Comparison of ENCODE assay signal across 8 cellular contexts in the genomic region with DNA sequence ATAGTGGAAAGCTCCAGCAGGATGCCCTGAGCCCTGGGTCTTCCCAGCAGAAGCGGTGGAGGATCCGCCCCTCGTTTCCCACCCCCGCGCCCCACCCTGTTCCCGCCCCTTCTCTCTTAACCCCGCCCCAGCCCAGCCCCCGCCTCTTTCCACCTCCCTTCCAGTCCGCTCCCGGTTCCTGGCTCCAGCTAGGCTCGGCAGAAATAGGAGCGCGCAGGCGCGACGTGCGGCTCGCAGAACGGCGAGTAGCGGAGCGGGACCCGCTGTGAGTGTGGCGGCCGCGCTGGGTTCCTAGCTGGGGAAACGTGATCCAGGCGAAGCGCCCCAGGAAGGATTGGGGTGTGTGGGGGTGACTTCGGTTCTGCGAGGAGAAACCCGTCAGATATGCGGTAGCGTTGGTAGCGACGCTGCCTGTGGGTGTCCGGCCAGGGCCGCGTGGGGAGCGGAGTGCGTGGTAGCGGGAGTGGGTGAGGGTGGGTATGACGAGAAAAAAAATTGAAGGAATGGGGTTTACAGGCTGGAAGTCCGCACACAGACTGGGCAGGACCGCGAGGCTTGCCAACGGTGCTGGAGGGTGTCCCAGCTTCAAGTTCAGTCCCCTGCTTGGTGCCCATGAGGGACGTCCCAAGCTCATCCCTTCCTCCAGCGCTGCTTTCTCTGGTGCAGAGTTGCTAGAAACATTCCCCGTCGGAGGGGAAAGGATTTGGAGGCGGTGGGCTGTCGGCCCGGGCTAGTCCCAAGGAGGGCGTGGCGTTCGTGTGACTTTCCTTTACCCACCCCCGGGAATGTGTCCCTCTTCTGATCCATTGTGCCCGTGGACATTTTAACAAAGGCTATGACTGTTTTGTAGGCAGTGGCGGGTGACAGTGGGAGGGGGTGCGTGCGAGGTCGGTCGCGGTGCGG. TPM values are rescaled to one million over a fixed set of nuclear protein-coding genes. Genes with fewer than 3 reads are reported as not detected.
DNase-seq lines count a peak whose midpoint lies in the region; ATAC-seq and TF ChIP-seq lines count a peak whose summit lies in the region.

TSS of gene PRRG1 (plus strand) at position 234 of the 903 bp plus-strand sequence. CDS start 56,886 bp downstream, outside the sequence.

- no peaks in the 10 kb centered on the region for H3K36me3 Mint-ChIP-seq in mesothelial cell of epicardium

- H3K4me1 Mint-ChIP-seq in mesothelial cell of epicardium = peaks cover 8% of the 10 kb centered on the region

- H3K4me3 ChIP-seq in esophagus squamous epithelium = peak within 1 kb of the TSS; percentile 51 to 76 (median 66)

- H3K9me3 Mint-ChIP-seq in mesothelial cell of epicardium = peaks cover 16% of the 10 kb centered on the region

- TF ChIP-seq POLR2A in esophagus squamous epithelium (IDR thresholded peaks at IDR 0.05) = peak in 2 of 4 donors; percentile 49 to 60

- no peaks in the 10 kb centered on the region for H3K9me3 ChIP-seq in esophagus squamous epithelium

- no peak for ATAC-seq in GM21619 (IDR thresholded peaks at IDR 0.05; ENCODE audit: unreplicated experiment)

- peaks cover 0 to 13% (median 0%) of the 10 kb centered on the region in 3 donors for H3K4me1 ChIP-seq in esophagus squamous epithelium

- no peaks in the 10 kb centered on the region for H3K27me3 Mint-ChIP-seq in mesothelial cell of epicardium (ENCODE audit: low read depth)

- no peak for TF ChIP-seq EP300 in Ishikawa (IDR thresholded peaks at IDR 0.05; ENCODE audit: borderline replicate concordance)

- H3K27me3 ChIP-seq in esophagus squamous epithelium = no peaks in the 10 kb centered on the region

- H3K36me3 ChIP-seq in esophagus squamous epithelium = no peaks in the 10 kb centered on the region

- DNase-seq in C1 segment of cervical spinal cord (lab: John Stamatoyannopoulos, UW) (peak in 13 of 14 donors; percentile 6 to 78 (median 49)), SW 1271 (lab: John Stamatoyannopoulos, UW) (peak; percentile 5 to 22), esophagus squamous epithelium (lab: John Stamatoyannopoulos, UW) (no peak), mesothelial cell of epicardium (ENCODE audit: low spot score in 2 of 2, unreplicated experiment in 2 of 2) (peak; percentile 57 to 75), GM19238 (ENCODE audit: insufficient read length, low spot score) (no peak)

- TF ChIP-seq RAD21 in Ishikawa (IDR thresholded peaks at IDR 0.05; ENCODE audit: low read depth) = no peak

- TF ChIP-seq CTCF in esophagus squamous epithelium (IDR thresholded peaks at IDR 0.05) = no peak
- TF ChIP-seq CTCF in mesothelial cell of epicardium (IDR thresholded peaks at IDR 0.05; ENCODE audit: unreplicated experiment) = no peak

- 0 to 45% methylated on average over 10 to 39 of the region's 66 CpGs for WGBS in esophagus squamous epithelium, 2 donors

- peak within 1 kb of the TSS; percentile 93 for H3K27ac Mint-ChIP-seq in mesothelial cell of epicardium

- peak within 1 kb of the TSS; percentile 89 for H3K4me3 Mint-ChIP-seq in mesothelial cell of epicardium

- intact Hi-C loops in esophagus squamous epithelium (cut with DNase I) = no loop called here

- peak within 1 kb of the TSS; percentile 75 to 87 (median 83) for H3K27ac ChIP-seq in esophagus squamous epithelium
- peak within 1 kb of the TSS; percentile 91 for H3K27ac ChIP-seq in temporal lobe (ENCODE audit: low read depth, low read length)

TF ChIP-seq in Ishikawa, 13 proteins besides CTCF, POLR2A, EP300 and RAD21:
- TF ChIP-seq, protein P1, sequence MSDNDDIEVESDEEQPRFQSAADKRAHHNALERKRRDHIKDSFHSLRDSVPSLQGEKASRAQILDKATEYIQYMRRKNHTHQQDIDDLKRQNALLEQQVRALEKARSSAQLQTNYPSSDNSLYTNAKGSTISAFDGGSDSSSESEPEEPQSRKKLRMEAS (IDR thresholded peaks at IDR 0.05) = peak; percentile 47; the same call in 1 of the 2 replicates
- TF ChIP-seq FOXM1 (IDR thresholded peaks at IDR 0.05; ENCODE audit: borderline replicate concordance, low read depth) = no peak
- no peak for TF ChIP-seq YY1 (IDR thresholded peaks at IDR 0.05; ENCODE audit: low read depth)
- TF ChIP-seq USF1 (IDR thresholded peaks at IDR 0.05) = no peak
- TF ChIP-seq EGR1 (IDR thresholded peaks at IDR 0.05) = no peak
- TF ChIP-seq TCF12 (IDR thresholded peaks at IDR 0.05; ENCODE audit: low read depth) = no peak; the same call in 1 of the 2 replicates
- TF ChIP-seq ZBTB7A (IDR thresholded peaks at IDR 0.05; ENCODE audit: low read depth) = no peak
- peak; percentile 41; the same call in 1 of the 2 replicates for TF ChIP-seq TAF1 (IDR thresholded peaks at IDR 0.05; ENCODE audit: low read depth)
TF ChIP-seq in Ishikawa: peak in this region for 2.

RNA-seq across cellular contexts. Expression of gene PRRG1, which starts in this region (rescaled TPM):
- total RNA-seq in esophagus squamous epithelium (10 to 100 TPM in 1 of 4 donors, 1 to 10 TPM in 3; 4.4 to 11.9 (median 7.0) TPM), mesothelial cell of epicardium (8.3 to 10.1 TPM (median 8.5 TPM) in 3 replicates), temporal lobe (5.4 TPM)

Comparison
In these comparisons a context has a peak if more than half of its experiments do, and no peak if none do; other contexts are left out.
1. DNase-seq: peak in C1 segment of cervical spinal cord (13 of 14), SW 1271 (2 of 2) and mesothelial cell of epicardium (2 of 2); none in esophagus squamous epithelium (single experiment) and GM19238 (single experiment).